In the genomic region with DNA sequence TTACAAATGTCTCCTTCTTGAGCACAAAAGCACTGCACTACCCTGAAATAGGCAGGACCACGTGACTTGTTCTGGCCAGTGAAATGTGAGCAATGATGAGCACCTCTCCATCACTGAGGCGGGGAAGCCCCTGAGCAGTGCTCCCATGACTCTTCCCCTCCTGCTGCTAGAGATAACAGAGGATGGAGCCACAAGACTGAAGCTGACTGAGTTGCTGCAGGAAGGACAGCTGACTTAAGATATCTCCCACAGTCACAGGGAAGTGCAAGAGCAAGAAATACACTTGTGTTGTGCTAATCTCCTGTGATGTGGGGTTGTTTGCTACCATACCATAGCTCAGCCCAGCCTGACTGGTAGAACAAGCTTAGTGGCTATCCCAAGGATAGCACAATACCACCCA, we compare ENCODE assay signal across 1 cellular context.
A peak's percentile ranks its signal among the peaks of the same experiment; 100 is the strongest.
TF ChIP-seq lines count a peak whose summit lies in the region.

No MANE protein-coding gene starts in this region.

TF ChIP-seq in K562, 482 proteins besides CTCF, POLR2A, EP300 and RAD21 (continues in another document):
- TF ChIP-seq, protein P1, sequence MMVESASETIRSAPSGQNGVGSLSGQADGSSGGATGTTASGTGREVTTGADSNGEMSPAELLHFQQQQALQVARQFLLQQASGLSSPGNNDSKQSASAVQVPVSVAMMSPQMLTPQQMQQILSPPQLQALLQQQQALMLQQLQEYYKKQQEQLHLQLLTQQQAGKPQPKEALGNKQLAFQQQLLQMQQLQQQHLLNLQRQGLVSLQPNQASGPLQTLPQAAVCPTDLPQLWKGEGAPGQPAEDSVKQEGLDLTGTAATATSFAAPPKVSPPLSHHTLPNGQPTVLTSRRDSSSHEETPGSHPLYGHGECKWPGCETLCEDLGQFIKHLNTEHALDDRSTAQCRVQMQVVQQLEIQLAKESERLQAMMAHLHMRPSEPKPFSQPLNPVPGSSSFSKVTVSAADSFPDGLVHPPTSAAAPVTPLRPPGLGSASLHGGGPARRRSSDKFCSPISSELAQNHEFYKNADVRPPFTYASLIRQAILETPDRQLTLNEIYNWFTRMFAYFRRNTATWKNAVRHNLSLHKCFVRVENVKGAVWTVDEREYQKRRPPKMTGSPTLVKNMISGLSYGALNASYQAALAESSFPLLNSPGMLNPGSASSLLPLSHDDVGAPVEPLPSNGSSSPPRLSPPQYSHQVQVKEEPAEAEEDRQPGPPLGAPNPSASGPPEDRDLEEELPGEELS (CRISPR knock-in tag; IDR thresholded peaks at IDR 0.05; ENCODE audit: borderline replicate concordance), result no peak
- TF ChIP-seq GTF2B (IDR thresholded peaks at IDR 0.05; ENCODE audit: extremely low read depth, insufficient read length) (no peak), ZNF586 (CRISPR knock-in tag; conservative IDR thresholded peaks at IDR 0.05) (no peak), PRPF4 (IDR thresholded peaks at IDR 0.05; ENCODE audit: insufficient read depth, low read depth, low read length, poor library complexity, severe bottlenecking) (no peak), KAT2B (IDR thresholded peaks at IDR 0.05; ENCODE audit: low read depth, low read length) (no peak), RUNX1 (IDR thresholded peaks at IDR 0.05; ENCODE audit: low read depth) (no peak), ZBTB8A (IDR thresholded peaks at IDR 0.05; ENCODE audit: partially characterized antibody) (no peak), ZNF263 (CRISPR knock-in tag; IDR thresholded peaks at IDR 0.05; ENCODE audit: borderline replicate concordance) (peak; percentile 96), GTF2E2 (tag; IDR thresholded peaks at IDR 0.05) (no peak), NFATC3 (IDR thresholded peaks at IDR 0.05) (no peak), NFXL1 (CRISPR knock-in tag; IDR thresholded peaks at IDR 0.05) (no peak), POLR2G (IDR thresholded peaks at IDR 0.05; ENCODE audit: low read depth, low read length) (no peak), ZNF696 (CRISPR knock-in tag; conservative IDR thresholded peaks at IDR 0.05) (no peak), ZNF224 (CRISPR knock-in tag; IDR thresholded peaks at IDR 0.05) (no peak), TFE3 (CRISPR knock-in tag; IDR thresholded peaks at IDR 0.05) (peak; percentile 97), AFF4 (CRISPR knock-in tag; IDR thresholded peaks at IDR 0.05) (no peak), CBFA2T3 (IDR thresholded peaks at IDR 0.05) (peak; percentile 52), OTX1 (CRISPR knock-in tag; IDR thresholded peaks at IDR 0.05) (no peak), SMAD4 (CRISPR knock-in tag; conservative IDR thresholded peaks at IDR 0.05) (0 out of 2 replicates have a peak, but pooled peaks have one; percentile 34), ZNF407 (IDR thresholded peaks at IDR 0.05; ENCODE audit: low read depth) (no peak), MBD2 (IDR thresholded peaks at IDR 0.05; ENCODE audit: borderline replicate concordance, low read depth) (no peak), MAZ (CRISPR knock-in tag; conservative IDR thresholded peaks at IDR 0.05 in 1 of 2, IDR thresholded peaks at IDR 0.05 in 1 of 2) (no peak; a peak in 1 of 4 replicates), DPF2 (IDR thresholded peaks at IDR 0.05) (no peak), CTBP1 (IDR thresholded peaks at IDR 0.05; ENCODE audit: borderline replicate concordance) (peak; percentile 69), USF1 (CRISPR knock-in tag; IDR thresholded peaks at IDR 0.05) (peak; percentile 54), TAF15 (IDR thresholded peaks at IDR 0.05; ENCODE audit: low read depth, low read length) (no peak), ZNF398 (CRISPR knock-in tag; IDR thresholded peaks at IDR 0.05) (no peak), NCOA4 (IDR thresholded peaks at IDR 0.05; ENCODE audit: partially characterized antibody) (no peak), USF2 (CRISPR knock-in tag; IDR thresholded peaks at IDR 0.05) (peak; percentile 70), KDM1A (IDR thresholded peaks at IDR 0.05) (no peak)
- TF ChIP-seq, protein P2, sequence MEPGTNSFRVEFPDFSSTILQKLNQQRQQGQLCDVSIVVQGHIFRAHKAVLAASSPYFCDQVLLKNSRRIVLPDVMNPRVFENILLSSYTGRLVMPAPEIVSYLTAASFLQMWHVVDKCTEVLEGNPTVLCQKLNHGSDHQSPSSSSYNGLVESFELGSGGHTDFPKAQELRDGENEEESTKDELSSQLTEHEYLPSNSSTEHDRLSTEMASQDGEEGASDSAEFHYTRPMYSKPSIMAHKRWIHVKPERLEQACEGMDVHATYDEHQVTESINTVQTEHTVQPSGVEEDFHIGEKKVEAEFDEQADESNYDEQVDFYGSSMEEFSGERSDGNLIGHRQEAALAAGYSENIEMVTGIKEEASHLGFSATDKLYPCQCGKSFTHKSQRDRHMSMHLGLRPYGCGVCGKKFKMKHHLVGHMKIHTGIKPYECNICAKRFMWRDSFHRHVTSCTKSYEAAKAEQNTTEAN (CRISPR knock-in tag; IDR thresholded peaks at IDR 0.05), result no peak
- TF ChIP-seq, protein P3, sequence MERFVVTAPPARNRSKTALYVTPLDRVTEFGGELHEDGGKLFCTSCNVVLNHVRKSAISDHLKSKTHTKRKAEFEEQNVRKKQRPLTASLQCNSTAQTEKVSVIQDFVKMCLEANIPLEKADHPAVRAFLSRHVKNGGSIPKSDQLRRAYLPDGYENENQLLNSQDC (CRISPR knock-in tag; IDR thresholded peaks at IDR 0.05), result no peak
